In the genomic region with DNA sequence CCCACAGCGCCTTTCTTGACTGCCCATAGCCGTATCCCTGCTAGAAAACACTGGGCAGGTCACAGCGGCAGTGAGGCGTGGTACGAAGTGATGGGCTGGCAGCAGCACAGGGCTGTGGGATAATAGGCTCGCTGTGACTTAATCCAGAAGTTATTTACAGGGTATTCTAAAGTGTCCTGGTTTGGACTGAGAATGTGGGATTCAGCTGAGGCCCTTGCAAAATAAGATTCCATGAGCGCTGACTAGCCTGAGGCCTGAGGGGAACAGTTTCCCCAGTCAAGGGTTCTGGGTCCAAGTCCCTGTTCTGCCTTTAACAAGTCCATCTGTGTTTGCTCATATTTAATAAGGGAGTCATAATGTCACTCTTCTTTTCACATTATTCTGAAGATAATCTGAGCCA, we compare ENCODE assay signal across 10 cellular contexts. TPM values are rescaled to one million over a fixed set of nuclear protein-coding genes. Genes with fewer than 3 reads are reported as not detected.
DNase-seq lines count a peak whose midpoint lies in the region; ATAC-seq, FAIRE-seq and TF ChIP-seq lines count a peak whose summit lies in the region.
"Had no signal": no experiment of that assay in that cellular context is flagged by ENCODE, and none has a peak within 500 bp of the region (broad histone marks: within the 10 kb centered on the region; RNA-seq: fewer than 3 reads in every experiment).

No MANE protein-coding gene starts in this region.

- WGBS in gastroesophageal sphincter (ENCODE audit: low coverage in 1 of 2), 2 donors, result 42 to 54% methylated on average over 3 to 4 of the region's 7 CpGs
- WGBS in pancreas, 2 donors, result 87 to 89% methylated on average over 7 of the region's 7 CpGs

- H3K27me3 ChIP-seq in gastroesophageal sphincter (no peaks in the 10 kb centered on the region), pancreas (no peaks in the 10 kb centered on the region)
- H3K27me3 ChIP-seq: suprapubic skin had no signal

- H3K27ac ChIP-seq in gastroesophageal sphincter (peak overlapping the region; percentile 49 to 83 (median 80)), pancreas (peak overlapping the region in 1 of 4 donors; percentile 1)

- FAIRE-seq in pancreas (lab: Jason Lieb, UNC), result peak; percentile 43
- FAIRE-seq in D721Med (lab: Jason Lieb, UNC), result no peak
- FAIRE-seq: small intestine had no signal

- no peak overlapping the region for H3K27ac Mint-ChIP-seq in stimulated activated naive B cell treated with anti-CD40 and anti-IgM and Interleukin-4, amounts not matched to agents 10 μg/mL and 1 μg/mL and 100 μg/mL, for 72 hours

- intact Hi-C loops in pancreas (cut with DNase I), result no loop called here

- TF ChIP-seq CTCF in gastroesophageal sphincter (IDR thresholded peaks at IDR 0.05) (no peak), pancreas (IDR thresholded peaks at IDR 0.05) (no peak), D721Med (IDR thresholded peaks at IDR 0.05; ENCODE audit: insufficient read depth, missing control alignments) (no peak)

- no peaks in the 10 kb centered on the region for H3K9me3 Mint-ChIP-seq in stimulated activated naive B cell treated with anti-CD40 and anti-IgM and Interleukin-4, amounts not matched to agents 10 μg/mL and 1 μg/mL and 100 μg/mL, for 72 hours

- TF ChIP-seq POLR2A in gastroesophageal sphincter (IDR thresholded peaks at IDR 0.05), result no peak

- no peaks in the 10 kb centered on the region for H3K27me3 Mint-ChIP-seq in stimulated activated naive B cell treated with anti-CD40 and anti-IgM and Interleukin-4, amounts not matched to agents 10 μg/mL and 1 μg/mL and 100 μg/mL, for 72 hours

- no peak for TF ChIP-seq EP300 in gastroesophageal sphincter (IDR thresholded peaks at IDR 0.05)

- no peak overlapping the region for H3K4me3 ChIP-seq in gastroesophageal sphincter
- H3K4me3 ChIP-seq in pancreas, result no peak overlapping the region
- H3K4me3 ChIP-seq: suprapubic skin had no signal

- H3K4me3 Mint-ChIP-seq in stimulated activated naive B cell treated with anti-CD40 and anti-IgM and Interleukin-4, amounts not matched to agents 10 μg/mL and 1 μg/mL and 100 μg/mL, for 72 hours, result no peak overlapping the region

- H3K36me3 ChIP-seq in gastroesophageal sphincter, result peaks cover 0 to 12% of the 10 kb centered on the region in 2 donors
- no peaks in the 10 kb centered on the region for H3K36me3 ChIP-seq in pancreas
- H3K36me3 ChIP-seq: suprapubic skin had no signal

- DNase-seq in EH (ENCODE audit: low read depth) (peak; percentile 95), RPMI7951 (ENCODE audit: low read depth) (peak; percentile 83), pancreas (no peak), NOMO-1 (lab: John Stamatoyannopoulos, UW; ENCODE audit: unreplicated experiment in 2 of 2) (no peak), D721Med (ENCODE audit: insufficient read length, low spot score) (no peak)
- no peak for DNase-seq in stimulated activated naive B cell treated with anti-CD40 and anti-IgM and Interleukin-4, amounts not matched to agents 10 μg/mL and 1 μg/mL and 100 μg/mL, for 72 hours
- DNase-seq: small intestine had no signal

- H3K36me3 Mint-ChIP-seq in stimulated activated naive B cell treated with anti-CD40 and anti-IgM and Interleukin-4, amounts not matched to agents 10 μg/mL and 1 μg/mL and 100 μg/mL, for 72 hours, result peaks cover 76 to 90% of the 10 kb centered on the region in 2 donors

- ATAC-seq in gastroesophageal sphincter (peak; percentile 93), pancreas (peak in 3 of 4 donors; percentile 42 to 59 (median 49)), HG03439 (IDR thresholded peaks at IDR 0.05; ENCODE audit: unreplicated experiment) (no peak)
- ATAC-seq in stimulated activated naive B cell treated with anti-CD40 and anti-IgM and Interleukin-4, amounts not matched to agents 10 μg/mL and 1 μg/mL and 100 μg/mL, for 72 hours (replicated peaks), result no peak

- H3K4me1 Mint-ChIP-seq in stimulated activated naive B cell treated with anti-CD40 and anti-IgM and Interleukin-4, amounts not matched to agents 10 μg/mL and 1 μg/mL and 100 μg/mL, for 72 hours, result peaks cover 56 to 73% of the 10 kb centered on the region in 2 donors

- H3K9me3 ChIP-seq in gastroesophageal sphincter, result no peaks in the 10 kb centered on the region
- no peaks in the 10 kb centered on the region for H3K9me3 ChIP-seq in pancreas
- H3K9me3 ChIP-seq: suprapubic skin had no signal

- H3K4me1 ChIP-seq in gastroesophageal sphincter, result peaks cover 5 to 74% (median 13%) of the 10 kb centered on the region in 3 donors
- no peaks in the 10 kb centered on the region for H3K4me1 ChIP-seq in pancreas

RNA-seq across cellular contexts. Expression of gene SETBP1, which starts 34.6 kb away (rescaled TPM):
- 5.1 and 5.5 TPM in 2 replicates for total RNA-seq in RPMI7951 (2014; rRNA removed; shearing (Covaris generic))
- total RNA-seq in gastroesophageal sphincter, result 10 to 100 TPM; 42.5 to 87.6 (median 67.8) TPM
- total RNA-seq in pancreas, result 10 to 100 TPM; 16.6 to 24.0 (median 20.7) TPM
- 1 to 10 TPM; 3.9 to 6.7 TPM for polyA plus RNA-seq in pancreas

Comparison
In these comparisons a context has a peak if more than half of its experiments do, and no peak if none do; other contexts are left out.
1. DNase-seq: peak in EH (single experiment) and RPMI7951 (single experiment); none in pancreas (0 of 6), NOMO-1 (0 of 2), D721Med (single experiment) and stimulated activated naive B cell treated with anti-CD40 and anti-IgM and Interleukin-4, amounts not matched to agents 10 μg/mL and 1 μg/mL and 100 μg/mL, for 72 hours (single experiment).
2. ATAC-seq: peak in gastroesophageal sphincter (single experiment) and pancreas (3 of 4); none in HG03439 (single experiment) and stimulated activated naive B cell treated with anti-CD40 and anti-IgM and Interleukin-4, amounts not matched to agents 10 μg/mL and 1 μg/mL and 100 μg/mL, for 72 hours (0 of 2).